In the genomic region with DNA sequence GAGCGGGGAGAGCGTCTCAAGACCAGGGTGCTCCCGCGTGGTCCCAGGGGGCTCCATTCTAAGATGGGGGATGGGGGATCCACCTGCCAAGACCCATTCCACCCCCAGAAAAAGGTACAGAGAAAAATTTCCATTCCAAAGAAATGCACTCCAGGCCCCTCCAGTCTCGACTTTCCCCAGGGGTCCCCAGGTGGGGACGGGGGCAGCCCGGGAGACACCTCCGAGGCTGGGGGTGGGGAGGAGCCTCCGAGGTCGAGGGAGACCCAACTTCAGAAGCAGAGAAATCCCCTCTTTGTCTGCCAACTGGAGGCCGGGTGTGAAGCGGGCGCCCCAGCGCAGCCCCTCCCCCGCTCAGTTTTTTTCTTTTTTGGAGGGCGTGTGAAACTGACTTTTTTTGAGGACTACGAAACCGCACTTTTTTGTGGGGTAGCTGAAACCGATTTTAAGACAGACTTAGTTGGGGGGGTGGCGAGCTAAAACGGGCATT, we compare ENCODE assay signal across 8 cellular contexts. TPM values are rescaled to one million over a fixed set of nuclear protein-coding genes. Genes with fewer than 3 reads are reported as not detected.
A peak's percentile ranks its signal among the peaks of the same experiment; 100 is the strongest.
DNase-seq lines count a peak whose midpoint lies in the region; ATAC-seq and TF ChIP-seq lines count a peak whose summit lies in the region.

No MANE protein-coding gene starts in this region.

- peaks cover 7% of the 10 kb centered on the region for H3K36me3 Mint-ChIP-seq in osteocyte (ENCODE audit: unreplicated experiment)

- no peaks in the 10 kb centered on the region for H3K4me1 ChIP-seq in HUES64 (ENCODE audit: insufficient read depth, low read length)

- H3K4me3 ChIP-seq in AG04449 (ENCODE audit: low read depth, low read length) = peak overlapping the region; percentile 71
- peak overlapping the region; percentile 77 for H3K4me3 ChIP-seq in HUES64 (ENCODE audit: low read length)
- H3K4me3 ChIP-seq in epithelial cell of esophagus (ENCODE audit: low read length) = peak overlapping the region; percentile 62

- H3K9me3 Mint-ChIP-seq in osteocyte (ENCODE audit: unreplicated experiment) = no peaks in the 10 kb centered on the region

- DNase-seq in AG04449 (ENCODE audit: low read depth, low spot score) (no peak), epithelial cell of esophagus (ENCODE audit: low read depth) (no peak), osteocyte (ENCODE audit: extremely low spot score, unreplicated experiment) (no peak), putamen (ENCODE audit: low spot score) (no peak), SK-N-DZ (ENCODE audit: low spot score) (no peak)
- DNase-seq in activated CD8-positive, alpha-beta memory T cell treated with anti-CD3 and anti-CD28 coated beads for 1 hour (ENCODE audit: extremely low read depth in 1 of 2, low read depth in 1 of 2) = peak; percentile 33 to 36

- POLR2A ChIA-PET in AG04449 (lab: Yijun Ruan, JAX) = no interaction called here

- H3K27me3 Mint-ChIP-seq in osteocyte (ENCODE audit: unreplicated experiment) = no peaks in the 10 kb centered on the region

- no peaks in the 10 kb centered on the region for H3K27me3 ChIP-seq in HUES64 (ENCODE audit: insufficient read depth, low read length)

- ATAC-seq in HG02798 (IDR thresholded peaks at IDR 0.05; ENCODE audit: poor library complexity, unreplicated experiment) = no peak

- H3K9me3 ChIP-seq in HUES64 (ENCODE audit: insufficient read depth, low read depth, low read length) = no peaks in the 10 kb centered on the region

- peaks cover 38% of the 10 kb centered on the region for H3K36me3 ChIP-seq in HUES64 (ENCODE audit: insufficient read depth, low read length)

- CTCF ChIA-PET in AG04449 (lab: Yijun Ruan, JAX) = interaction anchor here (1.1 to 1.9 kb wide), 4 partner anchors 14 to 105 kb away, joined by 3 to 4 read pairs (median 4); no protein-coding TSS in a partner anchor

- peak overlapping the region; percentile 93 for H3K9ac ChIP-seq in HUES64 (ENCODE audit: low read depth, low read length)

- peak overlapping the region; percentile 97 for H3K27ac ChIP-seq in HUES64 (ENCODE audit: low read depth, low read length)

- TF ChIP-seq CTCF in AG04449 (IDR thresholded peaks at IDR 0.05; ENCODE audit: insufficient read depth, low read length, missing control alignments) = no peak
- TF ChIP-seq CTCF in epithelial cell of esophagus (IDR thresholded peaks at IDR 0.05; ENCODE audit: insufficient read depth, low read depth, low read length, missing control alignments) = no peak
- no peak for TF ChIP-seq CTCF in osteocyte (IDR thresholded peaks at IDR 0.05)

- H3K27ac Mint-ChIP-seq in osteocyte (ENCODE audit: unreplicated experiment) = peak overlapping the region; percentile 94

- H3K4me3 Mint-ChIP-seq in osteocyte (ENCODE audit: unreplicated experiment) = peak overlapping the region; percentile 93

- H3K4me1 Mint-ChIP-seq in osteocyte (ENCODE audit: unreplicated experiment) = peaks cover 25% of the 10 kb centered on the region

- under 1% methylated on average over 21 of the region's 21 CpGs for WGBS in HUES64

RNA-seq across cellular contexts. Expression of a gene that starts 1.3 kb away (rescaled TPM):
- 187 TPM for polyA plus RNA-seq in HUES64 (2013, experiment 1 of 2)
- 190 TPM for polyA plus RNA-seq in HUES64 (2013, experiment 2 of 2)
- 180 and 189 TPM in 2 replicates for total RNA-seq in osteocyte
- 200 and 201 TPM in 2 replicates for polyA plus RNA-seq in SK-N-DZ (2014; cell fraction: cytosol; rRNA removed)
- polyA plus RNA-seq in SK-N-DZ (2014; cell fraction: nucleus; rRNA removed) = 331 and 334 TPM in 2 replicates

RNA-seq across cellular contexts. Expression of a gene that starts 45.8 kb away (rescaled TPM):
- polyA plus RNA-seq in HUES64 (2013, experiment 1 of 2) = 132 TPM
- polyA plus RNA-seq in HUES64 (2013, experiment 2 of 2) = 139 TPM
- 203 and 206 TPM in 2 replicates for total RNA-seq in osteocyte
- 159 and 185 TPM in 2 replicates for polyA plus RNA-seq in SK-N-DZ (2014; cell fraction: cytosol; rRNA removed)
- 75.7 and 98.4 TPM in 2 replicates for polyA plus RNA-seq in SK-N-DZ (2014; cell fraction: nucleus; rRNA removed)

RNA-seq across cellular contexts. Expression of a gene that starts 58.4 kb away (rescaled TPM):
- polyA plus RNA-seq in HUES64 (2013, experiment 1 of 2) = 56.1 TPM
- 49.9 TPM for polyA plus RNA-seq in HUES64 (2013, experiment 2 of 2)
- 96.3 and 101 TPM in 2 replicates for total RNA-seq in osteocyte
- polyA plus RNA-seq in SK-N-DZ (2014; cell fraction: cytosol; rRNA removed) = 135 and 155 TPM in 2 replicates
- 218 and 233 TPM in 2 replicates for polyA plus RNA-seq in SK-N-DZ (2014; cell fraction: nucleus; rRNA removed)

Comparison
In these comparisons a context has a peak if more than half of its experiments do, and no peak if none do; other contexts are left out.
1. DNase-seq: peak in activated CD8-positive, alpha-beta memory T cell treated with anti-CD3 and anti-CD28 coated beads for 1 hour (2 of 2); none in AG04449 (single experiment), epithelial cell of esophagus (single experiment), osteocyte (single experiment), putamen (single experiment) and SK-N-DZ (single experiment).
2. Peak in every context shown above with its lines, with median percentiles within 50 percentile points of each other: H3K4me3 ChIP-seq.